22 cellular contexts compared by ENCODE assay signal in genomic region chr20:58938078-58938477, GRCh38.
"Had no signal": no experiment of that assay in that cellular context is flagged by ENCODE, and none has a peak within 500 bp of the region (broad histone marks: within the 10 kb centered on the region; RNA-seq: fewer than 3 reads in every experiment).

No MANE protein-coding gene starts in this region.

- H3K4me1 Mint-ChIP-seq: activated CD4-positive, alpha-beta memory T cell treated with anti-CD3 and anti-CD28 coated beads, Interleukin-2, amount 10 ng/mL, durations not matched to agents 7 days and 5 days; activated CD4-positive, alpha-beta T cell treated with anti-CD3 and anti-CD28 coated beads, Interleukin-2, amount 10 ng/mL, durations not matched to agents 24 days and 14 days; activated naive CD4-positive, alpha-beta T cell treated with anti-CD3 and anti-CD28 coated beads, Interleukin-2, amount 10 ng/mL, durations not matched to agents 7 days and 5 days; nephron had no signal

- H3K27ac Mint-ChIP-seq: activated CD4-positive, alpha-beta memory T cell treated with anti-CD3 and anti-CD28 coated beads, Interleukin-2, amount 10 ng/mL, durations not matched to agents 7 days and 5 days; activated CD4-positive, alpha-beta T cell treated with anti-CD3 and anti-CD28 coated beads, Interleukin-2, amount 10 ng/mL, durations not matched to agents 24 days and 14 days; activated naive CD4-positive, alpha-beta T cell treated with anti-CD3 and anti-CD28 coated beads, Interleukin-2, amount 10 ng/mL, durations not matched to agents 7 days and 5 days; effector memory CD8-positive, alpha-beta T cell; nephron; stimulated activated naive CD8-positive, alpha-beta T cell treated with anti-CD3 and anti-CD28 coated beads, Interleukin-15, Interleukin-2, amounts not matched to agents 100 ng/mL and 50 ng/mL, for 24 hours had no signal

- FAIRE-seq: bronchial epithelial cell, pancreas had no signal

- H3K27me3 ChIP-seq: colonic mucosa, dorsolateral prefrontal cortex, gastrocnemius medialis, pancreas had no signal

- H3K4me3 Mint-ChIP-seq: activated CD4-positive, alpha-beta memory T cell treated with anti-CD3 and anti-CD28 coated beads, Interleukin-2, amount 10 ng/mL, durations not matched to agents 7 days and 5 days; activated CD4-positive, alpha-beta T cell treated with anti-CD3 and anti-CD28 coated beads, Interleukin-2, amount 10 ng/mL, durations not matched to agents 24 days and 14 days; activated naive CD4-positive, alpha-beta T cell treated with anti-CD3 and anti-CD28 coated beads, Interleukin-2, amount 10 ng/mL, durations not matched to agents 7 days and 5 days; effector memory CD8-positive, alpha-beta T cell; nephron; stimulated activated naive CD8-positive, alpha-beta T cell treated with anti-CD3 and anti-CD28 coated beads, Interleukin-15, Interleukin-2, amounts not matched to agents 100 ng/mL and 50 ng/mL, for 24 hours had no signal

- H3K9me3 ChIP-seq: colonic mucosa, gastrocnemius medialis, pancreas had no signal

- H3K4me3 ChIP-seq: colonic mucosa, dorsolateral prefrontal cortex, esophagus squamous epithelium, gastrocnemius medialis, left ventricle myocardium inferior, pancreas, tibial artery had no signal

- DNase-seq: activated CD4-positive, alpha-beta memory T cell treated with anti-CD3 and anti-CD28 coated beads, Interleukin-2, amount 10 ng/mL, durations not matched to agents 7 days and 5 days; activated CD4-positive, alpha-beta T cell treated with anti-CD3 and anti-CD28 coated beads, Interleukin-2, amount 10 ng/mL, durations not matched to agents 24 days and 14 days; activated effector memory CD4-positive, alpha-beta T cell treated with anti-CD3 and anti-CD28 coated beads, Interleukin-2, amount 50 U/mL, for 16 hours; activated naive CD4-positive, alpha-beta T cell treated with anti-CD3 and anti-CD28 coated beads, Interleukin-2, amount 10 ng/mL, durations not matched to agents 7 days and 5 days; amygdala; colonic mucosa; dorsolateral prefrontal cortex; effector memory CD8-positive, alpha-beta T cell; esophagus squamous epithelium; gastrocnemius medialis; head of caudate nucleus; hypothalamus; left ventricle myocardium inferior; pancreas; right cardiac atrium; stimulated activated CD4-positive, alpha-beta T cell treated with anti-CD3 and anti-CD28 coated beads, Interleukin-12 subunit alpha, Interleukin-12 subunit beta, amount 100 ng/mL, for 4 hours; stimulated activated CD4-positive, alpha-beta T cell treated with anti-CD3 and anti-CD28 coated beads, Interleukin-4, amount 100 ng/mL, for 4 hours; T1000; tibial artery had no signal

- H3K4me1 ChIP-seq: colonic mucosa, esophagus squamous epithelium, gastrocnemius medialis, pancreas, tibial artery had no signal

- H3K9me3 Mint-ChIP-seq: activated naive CD4-positive, alpha-beta T cell treated with anti-CD3 and anti-CD28 coated beads, Interleukin-2, amount 10 ng/mL, durations not matched to agents 7 days and 5 days; effector memory CD8-positive, alpha-beta T cell; stimulated activated naive CD8-positive, alpha-beta T cell treated with anti-CD3 and anti-CD28 coated beads, Interleukin-15, Interleukin-2, amounts not matched to agents 100 ng/mL and 50 ng/mL, for 24 hours had no signal

- H3K27ac ChIP-seq: colonic mucosa, dorsolateral prefrontal cortex, esophagus squamous epithelium, gastrocnemius medialis, left ventricle myocardium inferior, pancreas, tibial artery had no signal

- H3K36me3 ChIP-seq: colonic mucosa, esophagus squamous epithelium, gastrocnemius medialis, left ventricle myocardium inferior, pancreas, tibial artery had no signal

- ATAC-seq: effector memory CD8-positive, alpha-beta T cell; gastrocnemius medialis; pancreas; right cardiac atrium had no signal

- H3K36me3 Mint-ChIP-seq: activated naive CD4-positive, alpha-beta T cell treated with anti-CD3 and anti-CD28 coated beads, Interleukin-2, amount 10 ng/mL, durations not matched to agents 7 days and 5 days had no signal
